ENCODE assay signal across 22 cellular contexts in the genomic region with DNA sequence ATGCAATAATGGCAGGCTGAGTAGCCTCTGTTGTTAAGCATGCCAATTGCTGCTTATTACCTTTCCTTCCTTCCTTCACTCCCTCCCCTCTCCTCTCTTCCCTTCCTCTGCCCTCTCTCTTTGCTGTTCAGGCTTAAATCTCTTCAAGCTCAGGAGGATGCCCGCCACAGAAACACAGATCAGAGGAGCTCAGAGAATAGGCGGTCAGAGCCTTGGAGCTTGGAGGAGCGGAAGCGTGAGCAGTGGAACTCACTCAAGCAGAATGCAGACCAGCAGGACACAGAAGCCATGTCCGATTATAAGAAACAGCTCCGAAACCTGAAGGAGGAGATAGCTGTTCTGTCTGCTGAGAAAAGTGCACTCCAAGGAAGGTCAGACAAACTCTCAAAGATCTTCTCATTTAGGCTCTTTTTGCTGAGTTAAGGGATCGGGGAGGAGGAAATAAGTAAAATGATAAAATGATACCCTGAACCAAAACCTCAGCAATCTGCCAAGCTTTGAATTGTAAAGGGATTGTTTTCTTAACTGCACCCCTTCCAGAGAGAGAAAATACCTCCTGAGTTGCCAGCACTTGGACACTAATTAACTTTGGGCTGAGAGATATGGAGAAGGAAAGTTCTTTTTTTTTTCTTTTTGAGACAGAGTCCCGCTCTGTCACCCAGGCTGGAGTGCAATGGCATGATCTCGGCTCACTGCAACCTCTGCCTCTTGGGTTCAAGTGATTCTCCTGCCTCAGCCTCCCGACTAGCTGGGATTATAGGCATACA. TPM values are rescaled to one million over a fixed set of nuclear protein-coding genes. Genes with fewer than 3 reads are reported as not detected.
DNase-seq lines count a peak whose midpoint lies in the region; ATAC-seq and TF ChIP-seq lines count a peak whose summit lies in the region.
"Had no signal": no experiment of that assay in that cellular context is flagged by ENCODE, and none has a peak within 500 bp of the region (broad histone marks: within the 10 kb centered on the region; RNA-seq: fewer than 3 reads in every experiment).

No MANE protein-coding gene starts in this region.

- H3K27ac Mint-ChIP-seq in brain (no peak overlapping the region), T-cell (no peak overlapping the region)

- H3K4me3 Mint-ChIP-seq in brain, result peak overlapping the region in 3 of 5 experiments; percentile 29 to 41 (median 32)
- H3K4me3 Mint-ChIP-seq in T-cell, result no peak overlapping the region
- H3K4me3 Mint-ChIP-seq: CD4-positive, alpha-beta memory T cell had no signal

- ATAC-seq in T-cell (replicated peaks in 1 of 4), result no peak
- no peak for ATAC-seq in mucosa of descending colon

- no peaks in the 10 kb centered on the region for H3K9me3 ChIP-seq in mucosa of descending colon
- H3K9me3 ChIP-seq: Caco-2, HAP-1 had no signal

- POLR2A ChIA-PET in T-cell (lab: Charles Lee), result no interaction called here

- H3K4me3 ChIP-seq in epithelial cell of proximal tubule (ENCODE audit: low read depth, low read length), result peak overlapping the region; percentile 53
- H3K4me3 ChIP-seq in mucosa of descending colon, result no peak overlapping the region
- H3K4me3 ChIP-seq: BLaER1 treated with 17β-estradiol and CSF1 and Interleukin-3, amounts not matched to agents 10 nM and 100 nM; HAP-1; PC-9 had no signal

- intact Hi-C loops in mucosa of descending colon (cut with DNase I, micrococcal nuclease), result no loop called here

- DNase-seq in epithelial cell of proximal tubule (ENCODE audit: low read depth), result no peak
- peak; percentile 31 for DNase-seq in left kidney (ENCODE audit: low read depth, low spot score)
- DNase-seq in renal cortical epithelial cell (ENCODE audit: low read depth), result peak; percentile 51
- DNase-seq in T-cell, result no peak
- DNase-seq in mucosa of descending colon, result no peak
- no peak for DNase-seq in LoVo (ENCODE audit: low spot score)
- DNase-seq: Caco-2; CD4-positive, alpha-beta memory T cell; DMS 273 treated with DMSO at 0.1 percent for 48 hours; DMS79 treated with DMSO at 0.1 percent for 48 hours; IMR-90; NCI-H1105; NCI-H2081 treated with DMSO at 0.1 percent for 48 hours; NCI-H2171 treated with DMSO at 0.1 percent for 48 hours; NCI-H446 treated with DMSO at 0.1 percent for 48 hours; NCI-H69; PC-9; RPMI8226; SHP77 had no signal

- H3K27me3 Mint-ChIP-seq in brain (peaks cover 4% of the 10 kb centered on the region), T-cell (peaks cover 50 to 62% of the 10 kb centered on the region in 2 donors)

- peaks cover 0 to 4% (median 0%) of the 10 kb centered on the region in 5 experiments for H3K9me3 Mint-ChIP-seq in brain
- H3K9me3 Mint-ChIP-seq in T-cell, result peaks cover 0 to 6% (median 0%) of the 10 kb centered on the region in 3 donors

- H3K36me3 Mint-ChIP-seq in brain, result no peaks in the 10 kb centered on the region
- no peaks in the 10 kb centered on the region for H3K36me3 Mint-ChIP-seq in T-cell
- H3K36me3 Mint-ChIP-seq: CD4-positive, alpha-beta memory T cell had no signal

- H3K4me1 ChIP-seq in mucosa of descending colon (ENCODE audit: low read depth), result peaks cover 4% of the 10 kb centered on the region
- H3K4me1 ChIP-seq: BLaER1 treated with 17β-estradiol and CSF1 and Interleukin-3, amounts not matched to agents 10 nM and 100 nM; Caco-2; HAP-1 had no signal

- no peaks in the 10 kb centered on the region for H3K36me3 ChIP-seq in mucosa of descending colon (ENCODE audit: low read depth)
- H3K36me3 ChIP-seq: BLaER1 treated with 17β-estradiol and CSF1 and Interleukin-3, amounts not matched to agents 10 nM and 100 nM; HAP-1 had no signal

- CTCF ChIA-PET in T-cell (lab: Charles Lee), result interaction anchor here in 1 of 2 donors (0.6 kb wide), 1 partner anchor 32 kb away, joined by 5 read pairs; no protein-coding TSS in a partner anchor

- peaks cover 11% of the 10 kb centered on the region for H3K4me1 Mint-ChIP-seq in brain
- no peaks in the 10 kb centered on the region for H3K4me1 Mint-ChIP-seq in T-cell
- H3K4me1 Mint-ChIP-seq: CD4-positive, alpha-beta memory T cell had no signal

- TF ChIP-seq CTCF in brain (conservative IDR thresholded peaks at IDR 0.05) (no peak), epithelial cell of proximal tubule (conservative IDR thresholded peaks at IDR 0.05; ENCODE audit: low read depth, low read length) (no peak), mucosa of descending colon (IDR thresholded peaks at IDR 0.05) (no peak)

RNA-seq across cellular contexts. Expression of gene SPATA18, which starts 20.9 kb away (rescaled TPM):
- 3.6 TPM for polyA plus RNA-seq in brain (ENCODE audit: insufficient read depth, low read depth, low replicate concordance)
- total RNA-seq in epithelial cell of proximal tubule (4.1 and 8.5 TPM in 2 replicates), renal cortical epithelial cell (7.3 and 20.8 TPM in 2 replicates), T-cell (under 1 TPM in 2 of 5 donors, not detected in 3; 0.35 to 0.36 TPM), mucosa of descending colon (10 to 100 TPM in 1 of 3 donors, 1 to 10 TPM in 2; 8.4 to 15.5 (median 8.7) TPM)
- total RNA-seq: Caco-2 had no signal
- polyA plus RNA-seq: CD4-positive, alpha-beta memory T cell had no signal

RNA-seq across cellular contexts. Expression of gene SGCB, which starts 33.9 kb away (rescaled TPM):
- 60.0 TPM for polyA plus RNA-seq in brain (ENCODE audit: insufficient read depth, low read depth, low replicate concordance)
- total RNA-seq in epithelial cell of proximal tubule, result 8.0 and 12.7 TPM in 2 replicates
- total RNA-seq in renal cortical epithelial cell, result 15.3 and 38.9 TPM in 2 replicates
- total RNA-seq in T-cell, result 1 to 10 TPM; 5.1 to 8.8 (median 7.7) TPM
- total RNA-seq in mucosa of descending colon, result 10 to 100 TPM; 23.8 to 80.1 (median 24.2) TPM

RNA-seq across cellular contexts. Expression of gene LRRC66, which starts 51.8 kb away (rescaled TPM):
- 0.24 TPM for polyA plus RNA-seq in brain (ENCODE audit: insufficient read depth, low read depth, low replicate concordance)
- total RNA-seq in epithelial cell of proximal tubule, result 0.07 TPM in 1 of 2 replicates, not detected in the other
- 0.55 TPM in 1 of 2 replicates, not detected in the other for total RNA-seq in renal cortical epithelial cell
- under 1 TPM; 0.13 to 0.47 (median 0.20) TPM for total RNA-seq in T-cell
- 10 to 100 TPM in 2 of 3 donors, 1 to 10 TPM in 1; 5.4 to 22.6 (median 14.0) TPM for total RNA-seq in mucosa of descending colon
- total RNA-seq: Caco-2 had no signal

Comparison
In these comparisons a context has a peak if more than half of its experiments do, and no peak if none do; other contexts are left out.
1. H3K4me3 Mint-ChIP-seq: peak in brain (3 of 5); none in T-cell (0 of 3).
2. DNase-seq: peak in left kidney (single experiment) and renal cortical epithelial cell (single experiment); none in epithelial cell of proximal tubule (single experiment), T-cell (0 of 34), mucosa of descending colon (0 of 3) and LoVo (single experiment).